In genomic region chr5:96829336-96829735, GRCh38 we compare ENCODE assay signal across 25 cellular contexts. TPM values are rescaled to one million over a fixed set of nuclear protein-coding genes. Genes with fewer than 3 reads are reported as not detected.
DNase-seq lines count a peak whose midpoint lies in the region; FAIRE-seq and TF ChIP-seq lines count a peak whose summit lies in the region.
"Had no signal": no experiment of that assay in that cellular context is flagged by ENCODE, and none has a peak within 500 bp of the region (broad histone marks: within the 10 kb centered on the region; RNA-seq: fewer than 3 reads in every experiment).

No MANE protein-coding gene starts in this region.

- no TSS peak for BruUV-seq in endothelial cell of umbilical vein (replicated peaks; lab: Mats Ljungman, UMichigan)

- H3K27ac ChIP-seq in endothelial cell of umbilical vein (ENCODE audit: insufficient read depth, low read depth, low read length) = no peak overlapping the region
- H3K27ac ChIP-seq: A549; BLaER1 treated with 17β-estradiol and CSF1 and Interleukin-3, amounts not matched to agents 10 nM and 100 nM had no signal

- CTCF ChIA-PET in endothelial cell of umbilical vein (lab: Charles Lee) = interaction anchor here (1.2 kb wide), 1 partner anchor 40 kb away, joined by 7 read pairs; no protein-coding TSS in a partner anchor

- no peaks in the 10 kb centered on the region for H3K9me3 ChIP-seq in endothelial cell of umbilical vein (replicated peaks; ENCODE audit: control insufficient read depth, insufficient read depth, low read length)
- H3K9me3 ChIP-seq: A549; BE2C; BLaER1 treated with 17β-estradiol and CSF1 and Interleukin-3, amounts not matched to agents 10 nM and 100 nM; HAP-1 had no signal

- POLR2A ChIA-PET in endothelial cell of umbilical vein (lab: Charles Lee) = no interaction called here

- no peaks in the 10 kb centered on the region for H3K9me1 ChIP-seq in endothelial cell of umbilical vein (replicated peaks; ENCODE audit: control insufficient read depth, extremely low read depth, insufficient read depth, low read length)

- dilution Hi-C loops in endothelial cell of umbilical vein (cut with MboI; ENCODE audit: extremely low pct_ligation_motif_present, low sequenced_read_pairs) = no loop called here

- H3K9ac ChIP-seq in endothelial cell of umbilical vein (replicated peaks; ENCODE audit: extremely low read depth, insufficient read depth, low read length) = no peak overlapping the region
- H3K9ac ChIP-seq: BLaER1 treated with 17β-estradiol and CSF1 and Interleukin-3, amounts not matched to agents 10 nM and 100 nM had no signal

- H3K36me3 ChIP-seq in endothelial cell of umbilical vein (ENCODE audit: control insufficient read depth in 2 of 2, extremely low read depth in 1 of 2, insufficient read depth in 2 of 2, low read length in 2 of 2) = no peaks in the 10 kb centered on the region
- H3K36me3 ChIP-seq: BE2C; BLaER1 treated with 17β-estradiol and CSF1 and Interleukin-3, amounts not matched to agents 10 nM and 100 nM; HAP-1 had no signal

- no peak for TF ChIP-seq CTCF in endothelial cell of umbilical vein (IDR thresholded peaks at IDR 0.05; ENCODE audit: extremely low read depth in 1 of 2, insufficient read depth in 1 of 2, low read depth in 1 of 2, low read length in 2 of 2)
- TF ChIP-seq CTCF in retinal pigment epithelial cell (conservative IDR thresholded peaks at IDR 0.05; ENCODE audit: low read depth, low read length) = no peak

- H3K4me1 ChIP-seq in endothelial cell of umbilical vein (ENCODE audit: control insufficient read depth, extremely low read depth, insufficient read depth, low read length) = no peaks in the 10 kb centered on the region
- H3K4me1 ChIP-seq: A549; BLaER1 treated with 17β-estradiol and CSF1 and Interleukin-3, amounts not matched to agents 10 nM and 100 nM; HAP-1 had no signal

- H4K20me1 ChIP-seq in endothelial cell of umbilical vein (replicated peaks; ENCODE audit: control insufficient read depth, extremely low read depth, insufficient read depth, low read length) = no peaks in the 10 kb centered on the region
- H4K20me1 ChIP-seq: BLaER1 treated with 17β-estradiol and CSF1 and Interleukin-3, amounts not matched to agents 10 nM and 100 nM had no signal

- no peaks in the 10 kb centered on the region for H3K79me2 ChIP-seq in endothelial cell of umbilical vein (ENCODE audit: control insufficient read depth, insufficient read depth, low read length)

- H3K4me2 ChIP-seq in endothelial cell of umbilical vein (ENCODE audit: insufficient read depth, low read length) = no peak overlapping the region
- H3K4me2 ChIP-seq: A549; BLaER1 treated with 17β-estradiol and CSF1 and Interleukin-3, amounts not matched to agents 10 nM and 100 nM had no signal

- no peak overlapping the region for H2AFZ ChIP-seq in endothelial cell of umbilical vein (ENCODE audit: low read depth, low read length)

- no peak for FAIRE-seq in endothelial cell of umbilical vein (lab: Jason Lieb, UNC)
- FAIRE-seq: A549, G401.6, GM12892, H54 had no signal

- intact Hi-C loops in endothelial cell of umbilical vein (cut with micrococcal nuclease) = loop anchor here (2.0 kb wide), 1 partner anchor 263 kb away; no protein-coding TSS in a partner anchor

- no peak overlapping the region for H3K4me3 ChIP-seq in endothelial cell of umbilical vein (replicated peaks in 1 of 3; ENCODE audit: insufficient read depth in 1 of 3, low read depth in 1 of 3, low read length in 3 of 3)
- no peak overlapping the region for H3K4me3 ChIP-seq in retinal pigment epithelial cell (ENCODE audit: low read length)
- H3K4me3 ChIP-seq: A549; BLaER1 treated with 17β-estradiol and CSF1 and Interleukin-3, amounts not matched to agents 10 nM and 100 nM; HAP-1 had no signal

- no peaks in the 10 kb centered on the region for H3K27me3 ChIP-seq in endothelial cell of umbilical vein (ENCODE audit: control insufficient read depth in 2 of 2, insufficient read depth in 2 of 2, low read length in 2 of 2)
- H3K27me3 ChIP-seq: BE2C; BLaER1 treated with 17β-estradiol and CSF1 and Interleukin-3, amounts not matched to agents 10 nM and 100 nM had no signal

- TF ChIP-seq POLR2A in endothelial cell of umbilical vein (IDR thresholded peaks at IDR 0.05; ENCODE audit: low read depth, low read length) = no peak

- DNase-seq in COLO829 (ENCODE audit: low spot score) (peak; percentile 60), SK-N-DZ (ENCODE audit: low spot score) (peak; percentile 39), endothelial cell of umbilical vein (ENCODE audit: low read depth, low spot score) (peak; percentile 67), retinal pigment epithelial cell (ENCODE audit: low read depth) (peak; percentile 84), NCI-H446 treated with DMSO at 0.1 percent for 48 hours (lab: John Stamatoyannopoulos, UW) (no peak)
- no peak for DNase-seq in activated CD4-positive, alpha-beta T cell treated with anti-CD3 and anti-CD28 coated beads, Interleukin-2, amount 50 U/mL, for 1 hour
- DNase-seq in stimulated activated naive CD4-positive, alpha-beta T cell (lab: John Stamatoyannopoulos, UW) = no peak
- DNase-seq: 8988T; ACHN; AML-193; BE2C; Calu3; CD4-positive, alpha-beta T cell; CD8-positive, alpha-beta memory T cell; COR-L47; DMS153; DND-41; GOT3; HFFc6 had no signal

TF ChIP-seq in endothelial cell of umbilical vein, 7 proteins besides CTCF, POLR2A, EP300 and RAD21:
- TF ChIP-seq JUN (IDR thresholded peaks at IDR 0.05; ENCODE audit: borderline replicate concordance, insufficient read depth, insufficient read length, low read depth) (peak; percentile 57), MAX (IDR thresholded peaks at IDR 0.05; ENCODE audit: insufficient read depth, insufficient read length) (no peak), GATA2 (IDR thresholded peaks at IDR 0.05; ENCODE audit: insufficient read depth, insufficient read length, low read depth, low read length) (no peak), POLR2AphosphoS5 (IDR thresholded peaks at IDR 0.05; ENCODE audit: insufficient read depth, low read depth, low read length) (no peak), FOS (IDR thresholded peaks at IDR 0.05; ENCODE audit: borderline replicate concordance, insufficient read depth, low read length) (no peak), EZH2 (IDR thresholded peaks at IDR 0.05; ENCODE audit: borderline replicate concordance, low read depth, low read length, severe bottlenecking) (no peak)

RNA-seq across cellular contexts. Expression of gene ERAP1, which starts 21.6 kb away (rescaled TPM):
- polyA plus RNA-seq in SK-N-DZ (2014; cell fraction: cytosol; rRNA removed) = 4.4 and 5.7 TPM in 2 replicates
- 3.6 and 4.5 TPM in 2 replicates for polyA plus RNA-seq in SK-N-DZ (2014; cell fraction: nucleus; rRNA removed)
- total RNA-seq in endothelial cell of umbilical vein = 55.5 and 72.7 TPM in 2 replicates
- 56.8 and 61.9 TPM in 2 replicates for polyA plus RNA-seq in endothelial cell of umbilical vein
- polyA plus RNA-seq in endothelial cell of umbilical vein (2011; cell fraction: cytosol; rRNA removed) = 32.6 and 33.9 TPM in 2 replicates
- polyA plus RNA-seq in endothelial cell of umbilical vein (2011; cell fraction: nucleus; rRNA removed) = 54.0 and 67.7 TPM in 2 replicates
- polyA plus RNA-seq in endothelial cell of umbilical vein (2012) = 33.0 and 38.7 TPM in 2 replicates
- 187 and 207 TPM in 2 replicates for polyA minus RNA-seq in endothelial cell of umbilical vein
- polyA minus RNA-seq in endothelial cell of umbilical vein (2011; cell fraction: cytosol; rRNA and poly(A)+ RNA removed) = 11.3 TPM
- 52.7 and 98.6 TPM in 2 replicates for polyA minus RNA-seq in endothelial cell of umbilical vein (2011; cell fraction: nucleus; rRNA and poly(A)+ RNA removed)

RNA-seq across cellular contexts. Expression of gene ERAP2, which starts 47.0 kb away (rescaled TPM):
- not detected in 2 replicates for polyA plus RNA-seq in SK-N-DZ (2014; cell fraction: cytosol; rRNA removed)
- not detected in 2 replicates for polyA plus RNA-seq in SK-N-DZ (2014; cell fraction: nucleus; rRNA removed)
- 6.1 and 10.0 TPM in 2 replicates for total RNA-seq in endothelial cell of umbilical vein
- polyA plus RNA-seq in endothelial cell of umbilical vein = 3.1 and 3.2 TPM in 2 replicates
- polyA plus RNA-seq in endothelial cell of umbilical vein (2011; cell fraction: cytosol; rRNA removed) = 1.6 and 2.3 TPM in 2 replicates
- 13.2 and 13.6 TPM in 2 replicates for polyA plus RNA-seq in endothelial cell of umbilical vein (2011; cell fraction: nucleus; rRNA removed)
- polyA plus RNA-seq in endothelial cell of umbilical vein (2012) = 1.8 and 5.1 TPM in 2 replicates
- polyA minus RNA-seq in endothelial cell of umbilical vein = 14.3 and 28.4 TPM in 2 replicates
- polyA minus RNA-seq in endothelial cell of umbilical vein (2011; cell fraction: cytosol; rRNA and poly(A)+ RNA removed) = 1.6 TPM
- polyA minus RNA-seq in endothelial cell of umbilical vein (2011; cell fraction: nucleus; rRNA and poly(A)+ RNA removed) = 28.6 and 46.3 TPM in 2 replicates

Comparison
In these comparisons a context has a peak if more than half of its experiments do, and no peak if none do; other contexts are left out.
1. DNase-seq: peak in COLO829 (single experiment), SK-N-DZ (single experiment), endothelial cell of umbilical vein (single experiment) and retinal pigment epithelial cell (single experiment); none in activated CD4-positive, alpha-beta T cell treated with anti-CD3 and anti-CD28 coated beads, Interleukin-2, amount 50 U/mL, for 1 hour (single experiment), stimulated activated naive CD4-positive, alpha-beta T cell (0 of 6) and NCI-H446 treated with DMSO at 0.1 percent for 48 hours (single experiment).